Comparison of ENCODE assay signal across 8 cellular contexts in genomic region chr1:161045749-161046573, GRCh38. TPM values are rescaled to one million over a fixed set of nuclear protein-coding genes. Genes with fewer than 3 reads are reported as not detected.
DNase-seq lines count a peak whose midpoint lies in the region; ATAC-seq and TF ChIP-seq lines count a peak whose summit lies in the region.

A gene with protein sequence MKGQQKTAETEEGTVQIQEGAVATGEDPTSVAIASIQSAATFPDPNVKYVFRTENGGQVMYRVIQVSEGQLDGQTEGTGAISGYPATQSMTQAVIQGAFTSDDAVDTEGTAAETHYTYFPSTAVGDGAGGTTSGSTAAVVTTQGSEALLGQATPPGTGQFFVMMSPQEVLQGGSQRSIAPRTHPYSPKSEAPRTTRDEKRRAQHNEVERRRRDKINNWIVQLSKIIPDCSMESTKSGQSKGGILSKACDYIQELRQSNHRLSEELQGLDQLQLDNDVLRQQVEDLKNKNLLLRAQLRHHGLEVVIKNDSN (minus strand): TSS chr1:161045977. CDS start chr1:161043275, 2,702 bp downstream.

- H3K4ac ChIP-seq in trophoblast cell (ENCODE audit: low read depth, low read length) = peak within 1 kb of the TSS; percentile 53

- TF ChIP-seq CTCF in GM12864 (IDR thresholded peaks at IDR 0.05; ENCODE audit: low read depth, low read length, missing control alignments) (no peak), cardiac muscle cell (IDR thresholded peaks at IDR 0.05; ENCODE audit: low read depth, low read length) (no peak), transverse colon (IDR thresholded peaks at IDR 0.05) (peak in 1 of 5 experiments; percentile 17)

- H3K14ac ChIP-seq in trophoblast cell (ENCODE audit: low read length) = peak within 1 kb of the TSS; percentile 92

- peak within 1 kb of the TSS; percentile 83 for H4K91ac ChIP-seq in trophoblast cell (ENCODE audit: low read depth, low read length)

- peaks cover 10% of the 10 kb centered on the region for H3K79me2 ChIP-seq in trophoblast cell (ENCODE audit: control insufficient read depth, insufficient read depth, low read length, poor library complexity)

- H4K12ac ChIP-seq in trophoblast cell (ENCODE audit: low read depth, low read length) = peak within 1 kb of the TSS; percentile 51

- peak within 1 kb of the TSS; percentile 62 for H2BK120ac ChIP-seq in trophoblast cell (ENCODE audit: insufficient read depth, low read length, poor library complexity)

- H4K8ac ChIP-seq in trophoblast cell (ENCODE audit: low read depth, low read length) = peak within 1 kb of the TSS; percentile 91

- H2BK12ac ChIP-seq in trophoblast cell (ENCODE audit: low read length) = no peak within 1 kb of the TSS

- H3K4me3 ChIP-seq in GM12864 (ENCODE audit: low read depth, low read length) (peak within 1 kb of the TSS; percentile 70), cardiac muscle cell (peak within 1 kb of the TSS; percentile 73), trophoblast cell (ENCODE audit: low read depth, low read length) (peak within 1 kb of the TSS; percentile 87), transverse colon (peak within 1 kb of the TSS; percentile 72 to 99 (median 90))

- H3K18ac ChIP-seq in trophoblast cell (ENCODE audit: low read length) = peak within 1 kb of the TSS; percentile 48

- H3K27me3 Mint-ChIP-seq in activated naive CD8-positive, alpha-beta T cell treated with anti-CD3 and anti-CD28 coated beads, Interleukin-2, amount 50 U/mL, for 24 hours = no peaks in the 10 kb centered on the region

- peak within 1 kb of the TSS; percentile 50 for H2AFZ ChIP-seq in trophoblast cell (ENCODE audit: insufficient read depth, low read length, poor library complexity)

- no peaks in the 10 kb centered on the region for H3K9me3 ChIP-seq in cardiac muscle cell (ENCODE audit: low read depth)
- H3K9me3 ChIP-seq in trophoblast cell (ENCODE audit: insufficient read depth, low read depth, low read length) = peaks cover 14% of the 10 kb centered on the region
- H3K9me3 ChIP-seq in transverse colon = no peaks in the 10 kb centered on the region

- H3K79me1 ChIP-seq in trophoblast cell (ENCODE audit: low read length) = peaks cover 12% of the 10 kb centered on the region

- ATAC-seq in HG02763 (IDR thresholded peaks at IDR 0.05; ENCODE audit: unreplicated experiment) = peak; percentile 61
- peak; percentile 76 for ATAC-seq in activated naive CD8-positive, alpha-beta T cell treated with anti-CD3 and anti-CD28 coated beads, Interleukin-2, amount 50 U/mL, for 24 hours

- peaks cover 12% of the 10 kb centered on the region for H3K4me1 ChIP-seq in cardiac muscle cell (ENCODE audit: low read depth)
- H3K4me1 ChIP-seq in trophoblast cell (ENCODE audit: control insufficient read depth in 1 of 2, insufficient read depth in 2 of 2, low read length in 2 of 2) = peaks cover 0 to 3% of the 10 kb centered on the region in 2 experiments
- peaks cover 5 to 19% (median 14%) of the 10 kb centered on the region in 4 donors for H3K4me1 ChIP-seq in transverse colon

- peak within 1 kb of the TSS; percentile 97 for H3K27ac ChIP-seq in cardiac muscle cell
- peak within 1 kb of the TSS; percentile 71 for H3K27ac ChIP-seq in trophoblast cell (ENCODE audit: low read depth, low read length)
- H3K27ac ChIP-seq in transverse colon = peak within 1 kb of the TSS; percentile 97 to 100 (median 98)

- peak within 1 kb of the TSS; percentile 92 for H3K9ac ChIP-seq in trophoblast cell (ENCODE audit: low read length)

- H3K4me2 ChIP-seq in trophoblast cell (ENCODE audit: low read length) = peak within 1 kb of the TSS; percentile 81

- in situ Hi-C loops in transverse colon (cut with MboI; ENCODE audit: low pct_ligation_motif_present in 1 of 4, low pct_unique_long_range_greater_than_20kb in 1 of 4, low sequenced_read_pairs in 3 of 4) = no loop called here

- H3K23ac ChIP-seq in trophoblast cell (ENCODE audit: low read length) = no peak within 1 kb of the TSS

- H3K9me3 Mint-ChIP-seq in activated naive CD8-positive, alpha-beta T cell treated with anti-CD3 and anti-CD28 coated beads, Interleukin-2, amount 50 U/mL, for 24 hours = peaks cover 4% of the 10 kb centered on the region

- TF ChIP-seq EP300 in transverse colon (IDR thresholded peaks at IDR 0.05; ENCODE audit: low read depth) = no peak

- TF ChIP-seq POLR2A in transverse colon (IDR thresholded peaks at IDR 0.05) = peak; percentile 77

- peak within 1 kb of the TSS; percentile 81 for H2BK5ac ChIP-seq in trophoblast cell (ENCODE audit: low read depth, low read length, poor library complexity)

- no CpG with 5 or more reads among the region's 29 CpGs for WGBS in trophoblast cell (ENCODE audit: extremely low coverage, insufficient coverage, insufficient read length)
- WGBS in transverse colon (ENCODE audit: low coverage in 1 of 2), 2 donors = 1 to 4% methylated on average over 5 to 29 of the region's 29 CpGs

- H3K4me1 Mint-ChIP-seq in activated naive CD8-positive, alpha-beta T cell treated with anti-CD3 and anti-CD28 coated beads, Interleukin-2, amount 50 U/mL, for 24 hours = peaks cover 44% of the 10 kb centered on the region

- H3K27ac Mint-ChIP-seq in activated naive CD8-positive, alpha-beta T cell treated with anti-CD3 and anti-CD28 coated beads, Interleukin-2, amount 50 U/mL, for 24 hours = peak within 1 kb of the TSS; percentile 98

- DNase-seq in GM12864 (ENCODE audit: low read depth) (peak; percentile 88), NCI-H1417 treated with DMSO at 0.1 percent for 48 hours (lab: John Stamatoyannopoulos, UW) (peak; percentile 80), SW480 (ENCODE audit: low spot score) (peak; percentile 95), cardiac muscle cell (ENCODE audit: low read depth in 1 of 2, low spot score in 1 of 2) (peak; percentile 97 to 98), trophoblast cell (peak; percentile 98 to 99), transverse colon (peak; percentile 95)
- DNase-seq in activated naive CD8-positive, alpha-beta T cell treated with anti-CD3 and anti-CD28 coated beads, Interleukin-2, amount 50 U/mL, for 24 hours = peak; percentile 91

- H3K36me3 Mint-ChIP-seq in activated naive CD8-positive, alpha-beta T cell treated with anti-CD3 and anti-CD28 coated beads, Interleukin-2, amount 50 U/mL, for 24 hours (ENCODE audit: low read depth) = peaks cover 74% of the 10 kb centered on the region

- peak within 1 kb of the TSS; percentile 49 for H2AK5ac ChIP-seq in trophoblast cell (ENCODE audit: low read length)

- peaks cover 16% of the 10 kb centered on the region for H3K36me3 ChIP-seq in cardiac muscle cell
- H3K36me3 ChIP-seq in trophoblast cell (ENCODE audit: control insufficient read depth in 1 of 2, insufficient read depth in 2 of 2, low read length in 2 of 2) = peaks cover 14 to 18% of the 10 kb centered on the region in 2 experiments
- peaks cover 0 to 12% (median 0%) of the 10 kb centered on the region in 4 donors for H3K36me3 ChIP-seq in transverse colon

- peak within 1 kb of the TSS; percentile 91 for H3K4me3 Mint-ChIP-seq in activated naive CD8-positive, alpha-beta T cell treated with anti-CD3 and anti-CD28 coated beads, Interleukin-2, amount 50 U/mL, for 24 hours

- intact Hi-C loops in transverse colon (cut with DNase I; ENCODE audit: low total_unique reads) = no loop called here

- H3K27me3 ChIP-seq in cardiac muscle cell (peaks cover 2% of the 10 kb centered on the region), trophoblast cell (ENCODE audit: insufficient read depth, low read length) (no peaks in the 10 kb centered on the region), transverse colon (no peaks in the 10 kb centered on the region)

RNA-seq across cellular contexts. Expression of the gene that starts here (rescaled TPM):
- 110 and 127 TPM in 2 replicates for total RNA-seq in cardiac muscle cell
- 33.7 and 45.5 TPM in 2 replicates for polyA plus RNA-seq in cardiac muscle cell
- polyA plus RNA-seq in trophoblast cell (2013) = 43.5 and 43.8 TPM in 2 replicates
- total RNA-seq in transverse colon = 10 to 100 TPM; 34.4 to 78.2 (median 64.9) TPM

Comparison
In these comparisons a context has a peak if more than half of its experiments do, and no peak if none do; other contexts are left out.
1. Peak in every context shown above with its lines: DNase-seq, ATAC-seq, H3K4me3 ChIP-seq and H3K27ac ChIP-seq.